In the genomic region with DNA sequence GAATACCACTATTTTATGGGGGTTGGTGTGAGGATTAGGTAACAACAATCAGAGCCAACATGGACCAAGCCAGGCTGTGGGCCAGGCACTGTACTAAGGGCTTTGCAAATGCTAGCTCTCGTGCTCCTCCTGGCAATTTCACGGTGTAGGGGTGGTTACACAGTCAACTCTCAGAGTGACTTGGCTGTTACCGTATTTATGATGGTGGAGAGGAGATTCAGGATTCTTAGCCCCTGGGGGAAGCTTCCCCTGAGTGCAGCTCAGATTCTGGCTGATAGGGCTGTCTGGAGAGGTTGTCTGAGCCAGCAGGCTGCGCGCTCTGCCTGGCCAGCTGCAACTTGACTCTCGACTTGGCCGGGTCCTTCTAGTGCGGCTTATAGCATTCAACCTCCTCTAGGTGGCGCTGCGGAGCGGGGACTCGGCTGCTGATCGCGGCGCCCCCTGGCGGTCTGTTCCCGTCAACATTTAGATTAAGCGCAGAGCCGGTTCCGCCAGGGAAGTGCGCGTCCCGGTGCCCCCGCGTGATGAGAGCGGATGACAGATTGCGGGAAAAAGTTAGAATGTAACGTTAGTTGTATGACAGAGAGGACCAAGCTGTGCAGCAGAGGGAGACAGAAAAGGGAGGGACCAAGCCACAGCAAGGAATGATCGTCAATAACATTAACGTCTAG, we compare ENCODE assay signal across 8 cellular contexts. TPM values are rescaled to one million over a fixed set of nuclear protein-coding genes. Genes with fewer than 3 reads are reported as not detected.
DNase-seq lines count a peak whose midpoint lies in the region; ATAC-seq, FAIRE-seq and TF ChIP-seq lines count a peak whose summit lies in the region.

No MANE protein-coding gene starts in this region.

- CTCF ChIA-PET in activated naive CD4-positive, alpha-beta T cell treated with anti-CD3 and anti-CD28 coated beads for 36 hours (lab: Charles Lee), result interaction anchor here (0.6 to 4.2 kb wide), 42 partner anchors 9 to 336 kb away, joined by 3 to 43 read pairs (median 4); a partner anchor contains a TSS

- H3K27ac ChIP-seq in upper lobe of left lung, result peak overlapping the region in 1 of 4 donors; percentile 30

- no peaks in the 10 kb centered on the region for H3K36me3 Mint-ChIP-seq in activated naive CD4-positive, alpha-beta T cell treated with anti-CD3 and anti-CD28 coated beads for 36 hours (ENCODE audit: low read depth)

- intact Hi-C loops in activated naive CD4-positive, alpha-beta T cell treated with anti-CD3 and anti-CD28 coated beads for 36 hours (cut with micrococcal nuclease), result loop anchor here (1.0 to 2.0 kb wide), 6 partner anchors 66 to 343 kb away; no protein-coding TSS in a partner anchor

- H3K9me3 Mint-ChIP-seq in activated naive CD4-positive, alpha-beta T cell treated with anti-CD3 and anti-CD28 coated beads for 36 hours, result no peaks in the 10 kb centered on the region

- TF ChIP-seq CTCF in upper lobe of left lung (IDR thresholded peaks at IDR 0.05), result peak; percentile 99 to 100 (median 100)

- peak; percentile 95 for FAIRE-seq in GM18507 (lab: Jason Lieb, UNC)

- H3K36me3 ChIP-seq in upper lobe of left lung, result no peaks in the 10 kb centered on the region

- H3K4me3 Mint-ChIP-seq in activated naive CD4-positive, alpha-beta T cell treated with anti-CD3 and anti-CD28 coated beads for 36 hours, result no peak overlapping the region

- TF ChIP-seq POLR2A in upper lobe of left lung (IDR thresholded peaks at IDR 0.05), result no peak

- peak; percentile 94 for ATAC-seq in upper lobe of left lung (ENCODE audit: low FRiP score in 2 of 2)

- WGBS in upper lobe of left lung, 2 donors, result 9% methylated on average over 23 to 29 of the region's 30 CpGs

- H3K27me3 Mint-ChIP-seq in activated naive CD4-positive, alpha-beta T cell treated with anti-CD3 and anti-CD28 coated beads for 36 hours (ENCODE audit: low read depth), result peaks cover 2% of the 10 kb centered on the region

- TF ChIP-seq EP300 in upper lobe of left lung (IDR thresholded peaks at IDR 0.05), result no peak

- peaks cover 6 to 20% (median 12%) of the 10 kb centered on the region in 4 donors for H3K4me1 ChIP-seq in upper lobe of left lung

- peaks cover 16% of the 10 kb centered on the region for H3K4me1 Mint-ChIP-seq in activated naive CD4-positive, alpha-beta T cell treated with anti-CD3 and anti-CD28 coated beads for 36 hours (ENCODE audit: low read depth)

- H3K27me3 ChIP-seq in upper lobe of left lung, result no peaks in the 10 kb centered on the region

- DNase-seq in 8988T, result peak; percentile 69
- DNase-seq in GM18507 (ENCODE audit: extremely low spot score, insufficient read length, low read depth), result peak; percentile 54
- DNase-seq in NCI-H1092 treated with DMSO at 0.1 percent for 48 hours (lab: John Stamatoyannopoulos, UW), result peak; percentile 86
- DNase-seq in SKM-1 (lab: John Stamatoyannopoulos, UW; ENCODE audit: unreplicated experiment), result peak; percentile 79
- peak; percentile 96 for DNase-seq in activated naive CD4-positive, alpha-beta T cell treated with anti-CD3 and anti-CD28 coated beads for 36 hours
- peak; percentile 76 for DNase-seq in glomerular visceral epithelial cell (ENCODE audit: extremely low spot score)
- peak; percentile 87 for DNase-seq in pons (ENCODE audit: low spot score)
- peak; percentile 96 for DNase-seq in upper lobe of left lung

- no peak overlapping the region for H3K4me3 ChIP-seq in upper lobe of left lung

- no peaks in the 10 kb centered on the region for H3K9me3 ChIP-seq in upper lobe of left lung

- H3K27ac Mint-ChIP-seq in activated naive CD4-positive, alpha-beta T cell treated with anti-CD3 and anti-CD28 coated beads for 36 hours, result no peak overlapping the region

RNA-seq across cellular contexts. Expression of a gene that starts 4.5 kb away (rescaled TPM):
- under 1 TPM; 0.37 to 0.50 TPM for total RNA-seq in activated naive CD4-positive, alpha-beta T cell treated with anti-CD3 and anti-CD28 coated beads for 36 hours
- total RNA-seq in upper lobe of left lung, result 10 to 100 TPM; 28.2 to 72.5 (median 54.3) TPM

RNA-seq across cellular contexts. Expression of a gene that starts 39.4 kb away (rescaled TPM):
- total RNA-seq in activated naive CD4-positive, alpha-beta T cell treated with anti-CD3 and anti-CD28 coated beads for 36 hours, result not detected
- 1 to 10 TPM in 3 of 6 donors, not detected in 3; 1.5 to 3.3 (median 1.8) TPM for total RNA-seq in upper lobe of left lung

RNA-seq across cellular contexts. Expression of a gene that starts 57.2 kb away (rescaled TPM):
- under 1 TPM in 1 of 2 experiments, not detected in 1; 0.14 TPM for total RNA-seq in activated naive CD4-positive, alpha-beta T cell treated with anti-CD3 and anti-CD28 coated beads for 36 hours
- total RNA-seq in upper lobe of left lung, result 10 to 100 TPM in 5 of 6 donors, 1 to 10 TPM in 1; 8.2 to 43.0 (median 24.2) TPM

Comparison
In these comparisons a context has a peak if more than half of its experiments do, and no peak if none do; other contexts are left out.
1. RNA of a gene that starts 4.5 kb away (total RNA-seq): 28.2 to 72.5 TPM in upper lobe of left lung; 0.37 to 0.50 TPM in activated naive CD4-positive, alpha-beta T cell treated with anti-CD3 and anti-CD28 coated beads for 36 hours; every median in the first group is over 10 times any median in the second.
2. RNA of a gene that starts 57.2 kb away (total RNA-seq): 8.2 to 43.0 TPM in upper lobe of left lung; 0.14 TPM in activated naive CD4-positive, alpha-beta T cell treated with anti-CD3 and anti-CD28 coated beads for 36 hours; every median in the first group is over 4 times any median in the second.
3. Peak in every context shown above with its lines, with median percentiles within 50 percentile points of each other: DNase-seq.